ENCODE assay signal across 1 cellular context in genomic region chr16:89922477-89922883, GRCh38.
TF ChIP-seq lines count a peak whose summit lies in the region.

No MANE protein-coding gene starts in this region.

TF ChIP-seq in HepG2, 621 proteins besides CTCF, POLR2A, EP300 and RAD21 (continued from another document and continues in another):
- TF ChIP-seq ZBTB4 (CRISPR knock-in tag; IDR thresholded peaks at IDR 0.05; ENCODE audit: borderline replicate concordance), result no peak
- TF ChIP-seq PREB (CRISPR knock-in tag; IDR thresholded peaks at IDR 0.05), result no peak
- peak; percentile 36 for TF ChIP-seq ARID5B (CRISPR knock-in tag; IDR thresholded peaks at IDR 0.05)
- TF ChIP-seq MAX (IDR thresholded peaks at IDR 0.05), result no peak
- no peak for TF ChIP-seq ZNF30 (CRISPR knock-in tag; IDR thresholded peaks at IDR 0.05)
- no peak for TF ChIP-seq FOXP1 (IDR thresholded peaks at IDR 0.05)
- no peak for TF ChIP-seq FOXP1 (CRISPR knock-in tag; IDR thresholded peaks at IDR 0.05)
- TF ChIP-seq WIZ (CRISPR knock-in tag; IDR thresholded peaks at IDR 0.05), result no peak
- TF ChIP-seq TEF (CRISPR knock-in tag; IDR thresholded peaks at IDR 0.05), result no peak
- peak; percentile 71; the same call in 1 of the 2 replicates for TF ChIP-seq ZGPAT (CRISPR knock-in tag; IDR thresholded peaks at IDR 0.05)
- TF ChIP-seq ZFAT (CRISPR knock-in tag; conservative IDR thresholded peaks at IDR 0.05), result 0 out of 2 replicates have a peak, but pooled peaks have one; percentile 51
- TF ChIP-seq TFAP4 (IDR thresholded peaks at IDR 0.05; ENCODE audit: borderline replicate concordance, low read depth), result peak; percentile 14; the same call in 1 of the 2 replicates
- no peak for TF ChIP-seq NR2F1 (CRISPR knock-in tag; IDR thresholded peaks at IDR 0.05)
- no peak for TF ChIP-seq POGZ (CRISPR knock-in tag; IDR thresholded peaks at IDR 0.05)
- no peak for TF ChIP-seq ZNF446 (CRISPR knock-in tag; IDR thresholded peaks at IDR 0.05)
- no peak for TF ChIP-seq THYN1 (CRISPR knock-in tag; IDR thresholded peaks at IDR 0.05; ENCODE audit: borderline replicate concordance, low read depth)
- peak; percentile 68 for TF ChIP-seq ARNT2 (CRISPR knock-in tag; IDR thresholded peaks at IDR 0.05; ENCODE audit: low read depth)
- TF ChIP-seq ZNF563 (CRISPR knock-in tag; IDR thresholded peaks at IDR 0.05), result no peak; the same call in 1 of the 2 replicates
- no peak for TF ChIP-seq SNAI1 (CRISPR knock-in tag; IDR thresholded peaks at IDR 0.05; ENCODE audit: borderline replicate concordance)
- TF ChIP-seq FOSL1 (CRISPR knock-in tag; IDR thresholded peaks at IDR 0.05; ENCODE audit: borderline replicate concordance), result peak; percentile 57; the same call in 1 of the 2 replicates
- TF ChIP-seq HHEX (CRISPR knock-in tag; IDR thresholded peaks at IDR 0.05), result 0 out of 2 replicates have a peak, but pooled peaks have one; percentile 8
- TF ChIP-seq PHF21A (CRISPR knock-in tag; IDR thresholded peaks at IDR 0.05), result no peak
- TF ChIP-seq RBAK (CRISPR knock-in tag; IDR thresholded peaks at IDR 0.05), result no peak
- no peak for TF ChIP-seq ZSCAN22 (CRISPR knock-in tag; IDR thresholded peaks at IDR 0.05)
- no peak for TF ChIP-seq MAFF (IDR thresholded peaks at IDR 0.05; ENCODE audit: low read depth, low read length)
- no peak for TF ChIP-seq ZNF296 (CRISPR knock-in tag; conservative IDR thresholded peaks at IDR 0.05)
- TF ChIP-seq ZSCAN21 (CRISPR knock-in tag; IDR thresholded peaks at IDR 0.05; ENCODE audit: borderline replicate concordance), result no peak
- TF ChIP-seq ZFP36 (IDR thresholded peaks at IDR 0.05; ENCODE audit: borderline replicate concordance, low read depth, low read length, partially characterized antibody), result no peak
- TF ChIP-seq SAFB2 (CRISPR knock-in tag; IDR thresholded peaks at IDR 0.05; ENCODE audit: borderline replicate concordance, low read depth), result no peak
- no peak for TF ChIP-seq DRAP1 (CRISPR knock-in tag; IDR thresholded peaks at IDR 0.05)
- no peak for TF ChIP-seq RORA (CRISPR knock-in tag; IDR thresholded peaks at IDR 0.05)
- no peak for TF ChIP-seq SMC3 (IDR thresholded peaks at IDR 0.05; ENCODE audit: low read length)
- TF ChIP-seq TAF1 (CRISPR knock-in tag; IDR thresholded peaks at IDR 0.05), result no peak; the same call in 1 of the 2 replicates
- TF ChIP-seq BCL6 (CRISPR knock-in tag; IDR thresholded peaks at IDR 0.05), result no peak
- TF ChIP-seq RXRA (CRISPR knock-in tag; IDR thresholded peaks at IDR 0.05), result no peak; the same call in 1 of the 2 replicates
- TF ChIP-seq SRSF9 (IDR thresholded peaks at IDR 0.05; ENCODE audit: borderline replicate concordance, insufficient read depth, low read depth, low read length, poor library complexity, severe bottlenecking), result no peak
- TF ChIP-seq SRY (CRISPR knock-in tag; IDR thresholded peaks at IDR 0.05), result no peak
- no peak for TF ChIP-seq MIER2 (CRISPR knock-in tag; IDR thresholded peaks at IDR 0.05)
- no peak for TF ChIP-seq ZNF567 (CRISPR knock-in tag; IDR thresholded peaks at IDR 0.05; ENCODE audit: borderline replicate concordance)
- TF ChIP-seq NFYB (CRISPR knock-in tag; IDR thresholded peaks at IDR 0.05), result no peak
- no peak for TF ChIP-seq HNRNPK (IDR thresholded peaks at IDR 0.05; ENCODE audit: low read depth, low read length, poor library complexity, severe bottlenecking)
- TF ChIP-seq ATF1 (CRISPR knock-in tag; IDR thresholded peaks at IDR 0.05), result no peak
- no peak for TF ChIP-seq SRF (IDR thresholded peaks at IDR 0.05; ENCODE audit: low read depth, low read length)
- no peak for TF ChIP-seq ZNF879 (CRISPR knock-in tag; IDR thresholded peaks at IDR 0.05)
- peak; percentile 22; the same call in 1 of the 2 replicates for TF ChIP-seq ZNF878 (CRISPR knock-in tag; IDR thresholded peaks at IDR 0.05)
- 0 out of 2 replicates have a peak, but pooled peaks have one; percentile 38 for TF ChIP-seq E2F1 (CRISPR knock-in tag; IDR thresholded peaks at IDR 0.05)
- no peak for TF ChIP-seq XBP1 (CRISPR knock-in tag; IDR thresholded peaks at IDR 0.05)
- no peak for TF ChIP-seq IKZF1 (IDR thresholded peaks at IDR 0.05)
- TF ChIP-seq ZNF333 (CRISPR knock-in tag; IDR thresholded peaks at IDR 0.05; ENCODE audit: borderline replicate concordance), result no peak
- TF ChIP-seq ZNF430 (CRISPR knock-in tag; IDR thresholded peaks at IDR 0.05), result peak; percentile 44
- no peak; the same call in 1 of the 2 replicates for TF ChIP-seq GFI1 (CRISPR knock-in tag; IDR thresholded peaks at IDR 0.05; ENCODE audit: borderline replicate concordance)
- peak; percentile 70 for TF ChIP-seq ATF3 (CRISPR knock-in tag; IDR thresholded peaks at IDR 0.05)
- no peak for TF ChIP-seq GPBP1L1 (CRISPR knock-in tag; IDR thresholded peaks at IDR 0.05)
- no peak for TF ChIP-seq TRIM22 (IDR thresholded peaks at IDR 0.05)
- no peak for TF ChIP-seq SP1 (IDR thresholded peaks at IDR 0.05)
- TF ChIP-seq SP1 (CRISPR knock-in tag; IDR thresholded peaks at IDR 0.05), result no peak; the same call in 1 of the 2 replicates
- TF ChIP-seq NFIB (CRISPR knock-in tag; IDR thresholded peaks at IDR 0.05; ENCODE audit: borderline replicate concordance), result no peak
- TF ChIP-seq TRIM24 (CRISPR knock-in tag; IDR thresholded peaks at IDR 0.05), result no peak
